ENCODE assay signal across 7 cellular contexts in genomic region chr1:41380979-41381690, GRCh38. TPM values are rescaled to one million over a fixed set of nuclear protein-coding genes. Genes with fewer than 3 reads are reported as not detected.
DNase-seq lines count a peak whose midpoint lies in the region; ATAC-seq and TF ChIP-seq lines count a peak whose summit lies in the region.

No MANE protein-coding gene starts in this region.

- TF ChIP-seq CTCF in mesothelial cell of epicardium (IDR thresholded peaks at IDR 0.05; ENCODE audit: unreplicated experiment) (no peak), uterus (IDR thresholded peaks at IDR 0.05) (no peak)

- H3K27me3 Mint-ChIP-seq in central memory CD8-positive, alpha-beta T cell, result peaks cover 66% of the 10 kb centered on the region
- H3K27me3 Mint-ChIP-seq in mesothelial cell of epicardium (ENCODE audit: low read depth), result peaks cover 39% of the 10 kb centered on the region

- no peaks in the 10 kb centered on the region for H3K27me3 ChIP-seq in uterus

- H3K4me1 Mint-ChIP-seq in central memory CD8-positive, alpha-beta T cell, result peaks cover 12% of the 10 kb centered on the region
- H3K4me1 Mint-ChIP-seq in mesothelial cell of epicardium, result peaks cover 77% of the 10 kb centered on the region

- H3K4me3 ChIP-seq in uterus, result peak overlapping the region; percentile 48 to 66

- H3K4me3 Mint-ChIP-seq in central memory CD8-positive, alpha-beta T cell, result peak overlapping the region; percentile 73
- H3K4me3 Mint-ChIP-seq in mesothelial cell of epicardium, result peak overlapping the region; percentile 72

- intact Hi-C loops in uterus (cut with DNase I; ENCODE audit: low total_unique reads), result no loop called here

- H3K27ac ChIP-seq in uterus, result peak overlapping the region; percentile 98 to 99

- no peak for TF ChIP-seq POLR2A in uterus (IDR thresholded peaks at IDR 0.05)

- no peak overlapping the region for H3K27ac Mint-ChIP-seq in central memory CD8-positive, alpha-beta T cell (ENCODE audit: low read depth)
- H3K27ac Mint-ChIP-seq in mesothelial cell of epicardium, result peak overlapping the region; percentile 91

- no peak for ATAC-seq in central memory CD8-positive, alpha-beta T cell (replicated peaks; ENCODE audit: extremely low read depth, poor library complexity, severe bottlenecking)
- no peak for ATAC-seq in HG02981 (IDR thresholded peaks at IDR 0.05; ENCODE audit: unreplicated experiment)

- peaks cover 2% of the 10 kb centered on the region for H3K36me3 Mint-ChIP-seq in central memory CD8-positive, alpha-beta T cell (ENCODE audit: insufficient read depth)
- H3K36me3 Mint-ChIP-seq in mesothelial cell of epicardium, result peaks cover 21% of the 10 kb centered on the region

- no peaks in the 10 kb centered on the region for H3K9me3 Mint-ChIP-seq in central memory CD8-positive, alpha-beta T cell
- H3K9me3 Mint-ChIP-seq in mesothelial cell of epicardium, result no peaks in the 10 kb centered on the region

- H3K9me3 ChIP-seq in uterus, result no peaks in the 10 kb centered on the region

- DNase-seq in HK-2 (ENCODE audit: unreplicated experiment), result peak; percentile 41
- DNase-seq in NCI-H69 (lab: John Stamatoyannopoulos, UW), result peak; percentile 93
- no peak for DNase-seq in central memory CD8-positive, alpha-beta T cell (ENCODE audit: low spot score in 2 of 2)
- peak; percentile 68 to 85 for DNase-seq in mesothelial cell of epicardium (ENCODE audit: low spot score in 2 of 2, unreplicated experiment in 2 of 2)
- peak; percentile 80 to 82 for DNase-seq in uterus
- DNase-seq in dermis blood vessel endothelial cell, result no peak

- H3K4me1 ChIP-seq in uterus, result peaks cover 4 to 8% of the 10 kb centered on the region in 2 donors

- no peaks in the 10 kb centered on the region for H3K36me3 ChIP-seq in uterus

RNA-seq across cellular contexts. Expression of gene FOXO6, which starts 19.9 kb away (rescaled TPM):
- total RNA-seq in mesothelial cell of epicardium, result 34.8 to 38.4 TPM (median 37.4 TPM) in 3 replicates
- total RNA-seq in uterus, result 10 to 100 TPM in 1 of 4 donors, 1 to 10 TPM in 2, not detected in 1; 3.9 to 20.1 (median 7.6) TPM
- 0.05 TPM in 1 of 2 replicates, not detected in the other for total RNA-seq in dermis blood vessel endothelial cell

Comparison
In these comparisons a context has a peak if more than half of its experiments do, and no peak if none do; other contexts are left out.
1. DNase-seq: peak in HK-2 (single experiment), NCI-H69 (single experiment), mesothelial cell of epicardium (2 of 2) and uterus (2 of 2); none in central memory CD8-positive, alpha-beta T cell (0 of 2) and dermis blood vessel endothelial cell (single experiment).